ENCODE assay signal across 17 cellular contexts in the genomic region with DNA sequence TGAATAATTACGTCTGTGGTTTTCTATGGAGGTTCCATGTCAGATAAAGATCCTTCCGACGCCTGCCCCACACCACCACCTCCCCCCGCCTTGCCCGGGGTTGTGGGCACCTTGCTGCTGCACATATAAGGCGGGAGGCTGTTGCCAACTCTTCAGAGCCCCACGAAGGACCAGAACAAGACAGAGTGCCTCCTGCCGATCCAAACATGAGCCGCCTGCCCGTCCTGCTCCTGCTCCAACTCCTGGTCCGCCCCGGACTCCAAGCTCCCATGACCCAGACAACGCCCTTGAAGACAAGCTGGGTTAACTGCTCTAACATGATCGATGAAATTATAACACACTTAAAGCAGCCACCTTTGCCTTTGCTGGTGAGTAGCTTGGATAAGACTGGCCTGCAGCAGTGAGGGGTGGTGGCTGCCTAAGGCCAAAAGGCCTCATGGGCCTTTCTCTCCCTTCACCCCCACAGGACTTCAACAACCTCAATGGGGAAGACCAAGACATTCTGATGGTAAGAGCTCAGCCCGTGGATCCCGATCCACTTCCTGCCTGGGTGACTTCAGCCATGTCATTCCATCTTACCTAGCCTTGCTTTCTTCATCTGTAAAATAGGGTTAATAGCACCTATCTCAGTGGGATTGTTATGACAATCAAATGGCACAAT. TPM values are rescaled to one million over a fixed set of nuclear protein-coding genes. Genes with fewer than 3 reads are reported as not detected.
DNase-seq lines count a peak whose midpoint lies in the region; ATAC-seq, FAIRE-seq and TF ChIP-seq lines count a peak whose summit lies in the region.
"Had no signal": no experiment of that assay in that cellular context is flagged by ENCODE, and none has a peak within 500 bp of the region (broad histone marks: within the 10 kb centered on the region; RNA-seq: fewer than 3 reads in every experiment).

A gene with protein sequence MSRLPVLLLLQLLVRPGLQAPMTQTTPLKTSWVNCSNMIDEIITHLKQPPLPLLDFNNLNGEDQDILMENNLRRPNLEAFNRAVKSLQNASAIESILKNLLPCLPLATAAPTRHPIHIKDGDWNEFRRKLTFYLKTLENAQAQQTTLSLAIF (plus strand): TSS at position 155 of the 661 bp plus-strand sequence. CDS start 52 bp downstream, at position 207.

- no peak within 1 kb of the TSS for H3K4me2 ChIP-seq in HepG2 (ENCODE audit: low read depth, low read length)

- no peaks in the 10 kb centered on the region for H4K20me1 ChIP-seq in HepG2 (ENCODE audit: insufficient read depth, low read length)

- H3K9ac ChIP-seq in HepG2 (ENCODE audit: insufficient read depth, low read depth, low read length), result no peak within 1 kb of the TSS

- TF ChIP-seq EP300 in HepG2 (IDR thresholded peaks at IDR 0.05; ENCODE audit: low read depth in 2 of 2, low read length in 2 of 2), result no peak
- TF ChIP-seq EP300 in HepG2 (CRISPR knock-in tag; IDR thresholded peaks at IDR 0.05; ENCODE audit: borderline replicate concordance), result no peak

- ATAC-seq in right lobe of liver, result no peak
- ATAC-seq in HepG2, result no peak
- ATAC-seq in activated T-helper 17 cell treated with anti-CD3 and anti-CD28 coated beads, Interleukin-2, amount 50 U/mL, for 72 hours (replicated peaks), result no peak
- ATAC-seq in naive B cell (ENCODE audit: low read depth in 2 of 2), result no peak
- ATAC-seq: GM12878, K562 had no signal

- FAIRE-seq in HepG2 (lab: Jason Lieb, UNC), result no peak
- FAIRE-seq: frontal cortex, GM12878, K562 had no signal

- no peak within 1 kb of the TSS for H3K27ac ChIP-seq in right lobe of liver
- no peak within 1 kb of the TSS for H3K27ac ChIP-seq in HepG2 (ENCODE audit: extremely low read length, insufficient read depth, low read length)

- POLR2A ChIA-PET in HepG2 (lab: Yijun Ruan, JAX), result no interaction called here

- TF ChIP-seq POLR2A in right lobe of liver (IDR thresholded peaks at IDR 0.05), result no peak
- TF ChIP-seq POLR2A in HepG2 (IDR thresholded peaks at IDR 0.05; ENCODE audit: insufficient read depth in 1 of 2, low read depth in 2 of 2, low read length in 2 of 2), result no peak

- CTCF ChIA-PET in HepG2 (lab: Yijun Ruan, JAX; ENCODE audit: low intra/inter-chr PET ratio, low total read pairs), result no interaction called here

- no peak for TF ChIP-seq CTCF in right lobe of liver (IDR thresholded peaks at IDR 0.05)
- TF ChIP-seq CTCF in HepG2 (CRISPR knock-in tag; IDR thresholded peaks at IDR 0.05), result no peak

- in situ Hi-C loops in HepG2 (cut with HindIII; ENCODE audit: extremely low pct_ligation_motif_present, low pct_unique_long_range_greater_than_20kb), result no loop called here

- H3K27me3 ChIP-seq in right lobe of liver (no peaks in the 10 kb centered on the region), HepG2 (ENCODE audit: control insufficient read depth in 1 of 2, insufficient read depth in 2 of 2, low read length in 2 of 2) (peaks cover 0 to 9% of the 10 kb centered on the region in 2 experiments; a peak in 2 of 5 replicates)

- H3K4me1 ChIP-seq in right lobe of liver (no peaks in the 10 kb centered on the region), HepG2 (ENCODE audit: insufficient read depth, low read length) (peaks cover 9% of the 10 kb centered on the region)

- WGBS in right lobe of liver (ENCODE audit: insufficient coverage, low coverage, low lambda C conversion rate, missing lambda C conversion rate), result 82% methylated on average over 8 of the region's 16 CpGs
- WGBS in HepG2 (ENCODE audit: low lambda C conversion rate), result 45% methylated on average over 14 of the region's 16 CpGs

- no peaks in the 10 kb centered on the region for H3K9me3 Mint-ChIP-seq in activated T-helper 17 cell treated with anti-CD3 and anti-CD28 coated beads, Interleukin-2, amount 50 U/mL, for 72 hours
- H3K9me3 Mint-ChIP-seq in naive B cell, result no peaks in the 10 kb centered on the region

- TF ChIP-seq RAD21 in HepG2 (CRISPR knock-in tag; IDR thresholded peaks at IDR 0.05), result no peak

- no peak within 1 kb of the TSS for H3K4me3 Mint-ChIP-seq in activated T-helper 17 cell treated with anti-CD3 and anti-CD28 coated beads, Interleukin-2, amount 50 U/mL, for 72 hours
- H3K4me3 Mint-ChIP-seq in naive B cell, result no peak within 1 kb of the TSS

- H3K9me3 ChIP-seq in right lobe of liver, result no peaks in the 10 kb centered on the region
- H3K9me3 ChIP-seq in HepG2 (ENCODE audit: low read length), result no peaks in the 10 kb centered on the region

- peaks cover 35% of the 10 kb centered on the region for H3K4me1 Mint-ChIP-seq in activated T-helper 17 cell treated with anti-CD3 and anti-CD28 coated beads, Interleukin-2, amount 50 U/mL, for 72 hours
- H3K4me1 Mint-ChIP-seq in naive B cell, result peaks cover 8 to 15% (median 12%) of the 10 kb centered on the region in 3 donors

- H3K36me3 Mint-ChIP-seq in activated T-helper 17 cell treated with anti-CD3 and anti-CD28 coated beads, Interleukin-2, amount 50 U/mL, for 72 hours (ENCODE audit: low read depth), result no peaks in the 10 kb centered on the region
- H3K36me3 Mint-ChIP-seq in naive B cell, result no peaks in the 10 kb centered on the region

- H3K36me3 ChIP-seq in right lobe of liver (no peaks in the 10 kb centered on the region), HepG2 (replicated peaks in 1 of 2; ENCODE audit: control insufficient read depth in 1 of 2, insufficient read depth in 2 of 2, low read length in 2 of 2) (no peaks in the 10 kb centered on the region)

- intact Hi-C loops in right lobe of liver (cut with DNase I), result no loop called here
- intact Hi-C loops in HepG2 (cut with micrococcal nuclease; ENCODE audit: unreplicated experiment), result no loop called here

- no peaks in the 10 kb centered on the region for H3K27me3 Mint-ChIP-seq in activated T-helper 17 cell treated with anti-CD3 and anti-CD28 coated beads, Interleukin-2, amount 50 U/mL, for 72 hours
- H3K27me3 Mint-ChIP-seq in naive B cell, result no peaks in the 10 kb centered on the region

- H3K79me2 ChIP-seq in HepG2 (ENCODE audit: insufficient read depth, low read length), result no peaks in the 10 kb centered on the region

- H2AFZ ChIP-seq in HepG2 (ENCODE audit: low read length), result no peak within 1 kb of the TSS

- DNase-seq in right lobe of liver (peak; percentile 4 to 33 (median 27)), HepG2 (ENCODE audit: low spot score) (no peak), naive B cell (no peak), NCI-H2081 (lab: John Stamatoyannopoulos, UW) (no peak), Kasumi-1 (lab: John Stamatoyannopoulos, UW) (no peak), NCI-H2171 (lab: John Stamatoyannopoulos, UW) (no peak)
- no peak for DNase-seq in central memory CD4-positive, alpha-beta T cell
- DNase-seq: AML-193; NCI-H1436; NCI-H526 treated with DMSO at 0.1 percent for 48 hours; stimulated activated CD4-positive, alpha-beta T cell treated with anti-CD3 and anti-CD28 coated beads, Interleukin-2, amount 100 ng/mL, for 48 hours had no signal

- no TSS peak for BruUV-seq in HepG2 (replicated peaks; lab: Mats Ljungman, UMichigan)

- H3K4me3 ChIP-seq in right lobe of liver (no peak within 1 kb of the TSS), HepG2 (replicated peaks in 1 of 3; ENCODE audit: insufficient read depth in 1 of 3, low read depth in 2 of 3, low read length in 3 of 3) (no peak within 1 kb of the TSS)
- H3K4me3 ChIP-seq: GM12878, K562 had no signal

- H3K27ac Mint-ChIP-seq in activated T-helper 17 cell treated with anti-CD3 and anti-CD28 coated beads, Interleukin-2, amount 50 U/mL, for 72 hours, result peak within 1 kb of the TSS; percentile 17
- peak within 1 kb of the TSS in 4 of 6 donors; percentile 29 to 38 (median 35) for H3K27ac Mint-ChIP-seq in naive B cell

TF ChIP-seq in HepG2, 621 proteins besides CTCF, POLR2A, EP300 and RAD21:
- no peak for TF ChIP-seq ZNF530 (CRISPR knock-in tag; IDR thresholded peaks at IDR 0.05; ENCODE audit: low read depth)
- TF ChIP-seq ZNF441 (CRISPR knock-in tag; IDR thresholded peaks at IDR 0.05; ENCODE audit: borderline replicate concordance), result no peak
- no peak for TF ChIP-seq NFRKB (IDR thresholded peaks at IDR 0.05)
- no peak for TF ChIP-seq GATAD2A (CRISPR knock-in tag; IDR thresholded peaks at IDR 0.05)

RNA-seq across cellular contexts. Expression of the gene that starts here (rescaled TPM):
- total RNA-seq in right lobe of liver (not detected), HepG2 (2016; rRNA removed; fragmentation: Illumina TruSeq; extraction: Trizol) (not detected in 2 replicates)
- not detected in 2 replicates for total RNA-seq in HepG2 (2016; cell fraction: cytosol; rRNA removed; fragmentation: Illumina TruSeq; extraction: Trizol; ENCODE audit: low read depth)
- not detected in 2 replicates for total RNA-seq in HepG2 (2016; cell fraction: insoluble cytoplasmic fraction; rRNA removed; fragmentation: Illumina TruSeq; extraction: Trizol)
- not detected in 2 replicates for total RNA-seq in HepG2 (2016; cell fraction: membrane; rRNA removed; fragmentation: Illumina TruSeq; extraction: Trizol)
- not detected in 2 replicates for total RNA-seq in HepG2 (2016; cell fraction: nucleus; rRNA removed; fragmentation: Illumina TruSeq; extraction: Trizol)
- polyA plus RNA-seq in HepG2 (2011; rRNA removed) (not detected in 2 replicates), naive B cell (ENCODE audit: low read depth in 6 of 6) (not detected)
- not detected in 2 replicates for polyA plus RNA-seq in HepG2 (2011; cell fraction: cytosol; rRNA removed)
- not detected in 2 replicates for polyA plus RNA-seq in HepG2 (2011; cell fraction: nucleus; rRNA removed)
- polyA plus RNA-seq in HepG2 (2012), result not detected in 2 replicates
- not detected in 2 replicates for polyA plus RNA-seq in HepG2 (2016; cell fraction: cytosol; fragmentation: Illumina TruSeq; extraction: Trizol; ENCODE audit: low read depth)
- not detected in 2 replicates for polyA plus RNA-seq in HepG2 (2016; cell fraction: insoluble cytoplasmic fraction; fragmentation: Illumina TruSeq; extraction: Trizol; ENCODE audit: low read depth)
- polyA plus RNA-seq in HepG2 (2016; cell fraction: membrane; fragmentation: Illumina TruSeq; extraction: Trizol; ENCODE audit: low read depth), result not detected in 2 replicates
- polyA plus RNA-seq in HepG2 (2016; cell fraction: nucleus; fragmentation: Illumina TruSeq; extraction: Trizol; ENCODE audit: insufficient read depth, low read depth), result not detected in 2 replicates
- polyA minus RNA-seq in HepG2 (2011; rRNA and poly(A)+ RNA removed; ENCODE audit: low replicate concordance), result not detected in 2 replicates
- not detected in 2 replicates for polyA minus RNA-seq in HepG2 (2011; cell fraction: cytosol; rRNA and poly(A)+ RNA removed)
- not detected in 2 replicates for polyA minus RNA-seq in HepG2 (2011; cell fraction: nucleus; rRNA and poly(A)+ RNA removed)
- total RNA-seq in activated T-helper 17 cell treated with anti-CD3 and anti-CD28 coated beads, Interleukin-2, amount 50 U/mL, for 72 hours, result 1 to 10 TPM in 1 of 2 donors, under 1 TPM in 1; 0.32 to 9.0 TPM
- total RNA-seq: frontal cortex, GM12878, K562, renal cortical epithelial cell, RPMI7951 had no signal
- polyA plus RNA-seq: GM12878, K562 had no signal

Comparison
In these comparisons a context has a peak if more than half of its experiments do, and no peak if none do; other contexts are left out.
1. Peak in DNase-seq in right lobe of liver; RNA of the gene not detected or under 1 TPM.